In the genomic region with DNA sequence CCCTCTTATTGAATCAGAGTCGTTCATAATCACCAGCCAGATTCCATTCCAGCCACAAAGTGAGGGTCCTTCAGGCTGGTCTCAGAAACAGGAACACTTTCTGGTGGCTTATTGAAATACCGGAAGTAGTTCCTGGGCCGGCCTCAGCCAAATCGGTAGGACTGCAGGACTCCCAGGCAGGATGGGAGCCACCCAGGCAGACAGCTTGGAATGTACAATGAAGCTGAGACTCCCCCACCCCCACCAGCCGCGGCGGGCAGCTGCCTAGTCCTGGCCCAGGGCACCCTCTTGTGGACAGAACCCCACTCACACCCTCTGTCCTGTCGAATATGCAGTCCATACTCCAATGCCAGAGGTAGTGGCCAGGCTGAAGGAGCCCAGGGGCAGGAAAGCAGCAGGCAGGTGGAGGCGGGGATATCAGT, we compare ENCODE assay signal across 8 cellular contexts. TPM values are rescaled to one million over a fixed set of nuclear protein-coding genes. Genes with fewer than 3 reads are reported as not detected.
A peak's percentile ranks its signal among the peaks of the same experiment; 100 is the strongest.
DNase-seq lines count a peak whose midpoint lies in the region; ATAC-seq, FAIRE-seq and TF ChIP-seq lines count a peak whose summit lies in the region.

No MANE protein-coding gene starts in this region.

- H3K36me3 ChIP-seq in BLaER1, result peaks cover 30% of the 10 kb centered on the region
- H3K36me3 ChIP-seq in SK-N-MC (ENCODE audit: insufficient read depth, low read length), result no peaks in the 10 kb centered on the region
- no peaks in the 10 kb centered on the region for H3K36me3 ChIP-seq in pancreas
- peaks cover 0 to 31% (median 0%) of the 10 kb centered on the region in 3 donors for H3K36me3 ChIP-seq in tibial nerve

- H3K4me1 ChIP-seq in BLaER1 (peaks cover 38% of the 10 kb centered on the region), pancreas (peaks cover 0 to 9% (median 6%) of the 10 kb centered on the region in 3 donors), tibial nerve (peaks cover 0 to 24% (median 17%) of the 10 kb centered on the region in 4 donors)

- FAIRE-seq in pancreas (lab: Jason Lieb, UNC), result no peak

- TF ChIP-seq EP300 in tibial nerve (IDR thresholded peaks at IDR 0.05), result peak in 1 of 2 donors; percentile 28

- H3K27me3 ChIP-seq in BLaER1 (no peaks in the 10 kb centered on the region), pancreas (no peaks in the 10 kb centered on the region), tibial nerve (peaks cover 0 to 4% of the 10 kb centered on the region in 2 donors)

- intact Hi-C loops in pancreas (cut with DNase I), result loop anchor here in 2 of 3 donors (5.0 kb wide), 3 partner anchors 80 to 315 kb away; no protein-coding TSS in a partner anchor

- WGBS in pancreas, 2 donors, result 3 to 4% methylated on average over 9 of the region's 9 CpGs
- WGBS in tibial nerve, 2 donors, result 5 to 6% methylated on average over 9 of the region's 9 CpGs

- no peak overlapping the region for H3K4me3 ChIP-seq in BLaER1
- H3K4me3 ChIP-seq in SK-N-MC, result peak overlapping the region; percentile 29; the same call in 1 of the 2 replicates
- H3K4me3 ChIP-seq in pancreas, result no peak overlapping the region
- H3K4me3 ChIP-seq in tibial nerve, result no peak overlapping the region

- H3K27ac ChIP-seq in BLaER1 (peak overlapping the region; percentile 57; the same call in 1 of the 2 replicates), SK-N-MC (no peak overlapping the region), pancreas (peak overlapping the region in 2 of 4 donors; percentile 28 to 70), tibial nerve (no peak overlapping the region)

- TF ChIP-seq CTCF in pancreas (IDR thresholded peaks at IDR 0.05) (peak; percentile 57 to 80 (median 70)), tibial nerve (IDR thresholded peaks at IDR 0.05) (peak; percentile 82 to 95 (median 86))

- peak; percentile 59 for ATAC-seq in GM21360 (IDR thresholded peaks at IDR 0.05; ENCODE audit: unreplicated experiment)
- ATAC-seq in pancreas, result peak; percentile 93 to 97 (median 94)

- DNase-seq in MV-4-11 (lab: John Stamatoyannopoulos, UW), result peak; percentile 69
- peak; percentile 52 for DNase-seq in SK-N-MC (ENCODE audit: low read depth, low spot score)
- peak; percentile 73 for DNase-seq in activated naive CD4-positive, alpha-beta T cell treated with Interleukin-2 at 50 U/mL for 16 hours
- DNase-seq in globus pallidus (ENCODE audit: low spot score), result peak; percentile 93
- DNase-seq in pancreas, result peak; percentile 88 to 93 (median 92)
- DNase-seq in tibial nerve (ENCODE audit: low spot score in 2 of 2), result peak; percentile 88 to 97

- H3K9me3 ChIP-seq in BLaER1 (no peaks in the 10 kb centered on the region), SK-N-MC (ENCODE audit: low read depth, low read length) (no peaks in the 10 kb centered on the region), pancreas (no peaks in the 10 kb centered on the region), tibial nerve (no peaks in the 10 kb centered on the region)

- 0 out of 2 replicates have a peak overlapping the region, but pooled peaks have one; percentile 27 for H3K9ac ChIP-seq in BLaER1
- H3K9ac ChIP-seq in SK-N-MC (ENCODE audit: insufficient read length), result no peak overlapping the region

- no peak for TF ChIP-seq POLR2A in tibial nerve (IDR thresholded peaks at IDR 0.05)

- H3K4me2 ChIP-seq in BLaER1, result peak overlapping the region; percentile 85

- no peaks in the 10 kb centered on the region for H4K20me1 ChIP-seq in BLaER1

RNA-seq across cellular contexts. Expression of a gene that starts 43.8 kb away (rescaled TPM):
- total RNA-seq in pancreas, result 1 to 10 TPM in 5 of 6 donors, under 1 TPM in 1; 0.46 to 7.4 (median 1.8) TPM
- 1 to 10 TPM; 2.0 to 5.6 TPM for polyA plus RNA-seq in pancreas
- total RNA-seq in tibial nerve, result 10 to 100 TPM; 13.5 to 31.8 (median 20.7) TPM

RNA-seq across cellular contexts. Expression of a gene that starts 53.3 kb away (rescaled TPM):
- total RNA-seq in pancreas, result 10 to 100 TPM in 3 of 6 donors, 1 to 10 TPM in 3; 6.5 to 16.2 (median 10.1) TPM
- polyA plus RNA-seq in pancreas, result 10 to 100 TPM; 27.4 to 49.4 TPM
- 10 to 100 TPM; 19.2 to 28.8 (median 20.6) TPM for total RNA-seq in tibial nerve
